In genomic region chr22:19714320-19715252, GRCh38 we compare ENCODE assay signal across 1 cellular context.
A peak's percentile ranks its signal among the peaks of the same experiment; 100 is the strongest.
TF ChIP-seq lines count a peak whose summit lies in the region.

Gene SEPTIN5 (plus strand): TSS chr22:19714503. CDS start chr22:19714589, 86 bp downstream.

TF ChIP-seq in WTC11, 78 proteins besides CTCF, POLR2A, EP300 and RAD21 (continued from another document):
- TF ChIP-seq ZNF281 (CRISPR knock-in tag; IDR thresholded peaks at IDR 0.05) (peak; percentile 70; the same call in 1 of the 2 replicates), FOXJ3 (CRISPR knock-in tag; IDR thresholded peaks at IDR 0.05; ENCODE audit: borderline replicate concordance) (no peak), KAT7 (CRISPR knock-in tag; IDR thresholded peaks at IDR 0.05; ENCODE audit: borderline replicate concordance) (no peak)
- TF ChIP-seq, protein P1, sequence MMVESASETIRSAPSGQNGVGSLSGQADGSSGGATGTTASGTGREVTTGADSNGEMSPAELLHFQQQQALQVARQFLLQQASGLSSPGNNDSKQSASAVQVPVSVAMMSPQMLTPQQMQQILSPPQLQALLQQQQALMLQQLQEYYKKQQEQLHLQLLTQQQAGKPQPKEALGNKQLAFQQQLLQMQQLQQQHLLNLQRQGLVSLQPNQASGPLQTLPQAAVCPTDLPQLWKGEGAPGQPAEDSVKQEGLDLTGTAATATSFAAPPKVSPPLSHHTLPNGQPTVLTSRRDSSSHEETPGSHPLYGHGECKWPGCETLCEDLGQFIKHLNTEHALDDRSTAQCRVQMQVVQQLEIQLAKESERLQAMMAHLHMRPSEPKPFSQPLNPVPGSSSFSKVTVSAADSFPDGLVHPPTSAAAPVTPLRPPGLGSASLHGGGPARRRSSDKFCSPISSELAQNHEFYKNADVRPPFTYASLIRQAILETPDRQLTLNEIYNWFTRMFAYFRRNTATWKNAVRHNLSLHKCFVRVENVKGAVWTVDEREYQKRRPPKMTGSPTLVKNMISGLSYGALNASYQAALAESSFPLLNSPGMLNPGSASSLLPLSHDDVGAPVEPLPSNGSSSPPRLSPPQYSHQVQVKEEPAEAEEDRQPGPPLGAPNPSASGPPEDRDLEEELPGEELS (CRISPR knock-in tag; IDR thresholded peaks at IDR 0.05): no peak
TF ChIP-seq in WTC11: peak in this region for 6.
